Comparison of ENCODE assay signal across 8 cellular contexts in genomic region chr9:86947146-86948081, GRCh38. TPM values are rescaled to one million over a fixed set of nuclear protein-coding genes. Genes with fewer than 3 reads are reported as not detected.
DNase-seq lines count a peak whose midpoint lies in the region; ATAC-seq, FAIRE-seq and TF ChIP-seq lines count a peak whose summit lies in the region.

GAS1 (minus strand) TSS chr9:86947506; CDS start chr9:86946779, 727 bp downstream.

- TF ChIP-seq CTCF in HFF-Myc (IDR thresholded peaks at IDR 0.05; ENCODE audit: low read depth, low read length, missing control alignments), result no peak
- no peak for TF ChIP-seq CTCF in WERI-Rb-1 (IDR thresholded peaks at IDR 0.05; ENCODE audit: low read depth, low read length)
- TF ChIP-seq CTCF in bronchial epithelial cell (IDR thresholded peaks at IDR 0.05; ENCODE audit: insufficient read depth, low read length, severe bottlenecking), result no peak

- H3K4me1 ChIP-seq in skeletal muscle tissue (ENCODE audit: control insufficient read depth in 3 of 3, insufficient read depth in 3 of 3, low read length in 3 of 3), result peaks cover 13 to 16% (median 13%) of the 10 kb centered on the region in 3 donors

- no peak for ATAC-seq in HG02840 (IDR thresholded peaks at IDR 0.05; ENCODE audit: low FRiP score, unreplicated experiment)

- H3K36me3 ChIP-seq in WERI-Rb-1 (no peaks in the 10 kb centered on the region), bronchial epithelial cell (ENCODE audit: control insufficient read depth, insufficient read depth, low read length) (no peaks in the 10 kb centered on the region), skeletal muscle tissue (ENCODE audit: control insufficient read depth in 3 of 3, insufficient read depth in 3 of 3, low read length in 3 of 3) (peaks cover 0 to 2% (median 0%) of the 10 kb centered on the region in 3 donors)

- DNase-seq in GM03348 (ENCODE audit: low spot score), result peak; percentile 94
- peak; percentile 87 for DNase-seq in HFF-Myc (ENCODE audit: extremely low read depth, low read depth)
- peak; percentile 70 for DNase-seq in NCI-H1092 treated with DMSO at 0.1 percent for 48 hours (lab: John Stamatoyannopoulos, UW)
- DNase-seq in WERI-Rb-1, result peak; percentile 55
- DNase-seq in bronchial epithelial cell (ENCODE audit: low read depth), result peak; percentile 71
- peak; percentile 87 for DNase-seq in iPS-NIHi11 (ENCODE audit: low spot score)

- FAIRE-seq in bronchial epithelial cell (lab: Jason Lieb, UNC), result no peak

- H3K4me3 ChIP-seq in HFF-Myc (replicated peaks; ENCODE audit: low read depth, low read length), result peak within 1 kb of the TSS; percentile 57
- H3K4me3 ChIP-seq in WERI-Rb-1 (ENCODE audit: low read depth, low read length), result peak within 1 kb of the TSS; percentile 55
- H3K4me3 ChIP-seq in bronchial epithelial cell (ENCODE audit: low read depth, low read length), result peak within 1 kb of the TSS; percentile 50
- H3K4me3 ChIP-seq in skeletal muscle tissue (ENCODE audit: low read length in 3 of 3), result peak within 1 kb of the TSS; percentile 85 to 96 (median 94)

- H3K9ac ChIP-seq in skeletal muscle tissue (ENCODE audit: low read depth in 1 of 3, low read length in 3 of 3), result peak within 1 kb of the TSS; percentile 80 to 87 (median 84)

- H3K27me3 ChIP-seq in WERI-Rb-1 (ENCODE audit: insufficient read depth, low read depth, severe bottlenecking) (peaks cover 73% of the 10 kb centered on the region), bronchial epithelial cell (ENCODE audit: control insufficient read depth, insufficient read depth, low read length) (peaks cover 12% of the 10 kb centered on the region), skeletal muscle tissue (ENCODE audit: control insufficient read depth in 3 of 3, insufficient read depth in 3 of 3, low read length in 3 of 3) (peaks cover 0 to 8% (median 1%) of the 10 kb centered on the region in 3 donors)

- no peak within 1 kb of the TSS for H3K27ac ChIP-seq in WERI-Rb-1
- peak within 1 kb of the TSS; percentile 74 for H3K27ac ChIP-seq in skeletal muscle tissue (ENCODE audit: low read depth, low read length)

- peaks cover 11% of the 10 kb centered on the region for H3K9me3 ChIP-seq in WERI-Rb-1 (ENCODE audit: severe bottlenecking)
- H3K9me3 ChIP-seq in skeletal muscle tissue (ENCODE audit: control insufficient read depth in 3 of 3, low read length in 3 of 3), result no peaks in the 10 kb centered on the region

RNA-seq across cellular contexts. Expression of gene GAS1, which starts in this region (rescaled TPM):
- total RNA-seq in bronchial epithelial cell, result 1.7 and 2.6 TPM in 2 replicates
- 113 TPM for total RNA-seq in skeletal muscle tissue

Comparison
In these comparisons a context has a peak if more than half of its experiments do, and no peak if none do; other contexts are left out.
1. RNA of gene GAS1 (total RNA-seq): 113 TPM in skeletal muscle tissue (single experiment); 1.7 to 2.6 TPM in bronchial epithelial cell; every median in the first group is over 10 times any median in the second.
2. Peak in every context shown above with its lines, with median percentiles within 50 percentile points of each other: DNase-seq and H3K4me3 ChIP-seq.